In the genomic region with DNA sequence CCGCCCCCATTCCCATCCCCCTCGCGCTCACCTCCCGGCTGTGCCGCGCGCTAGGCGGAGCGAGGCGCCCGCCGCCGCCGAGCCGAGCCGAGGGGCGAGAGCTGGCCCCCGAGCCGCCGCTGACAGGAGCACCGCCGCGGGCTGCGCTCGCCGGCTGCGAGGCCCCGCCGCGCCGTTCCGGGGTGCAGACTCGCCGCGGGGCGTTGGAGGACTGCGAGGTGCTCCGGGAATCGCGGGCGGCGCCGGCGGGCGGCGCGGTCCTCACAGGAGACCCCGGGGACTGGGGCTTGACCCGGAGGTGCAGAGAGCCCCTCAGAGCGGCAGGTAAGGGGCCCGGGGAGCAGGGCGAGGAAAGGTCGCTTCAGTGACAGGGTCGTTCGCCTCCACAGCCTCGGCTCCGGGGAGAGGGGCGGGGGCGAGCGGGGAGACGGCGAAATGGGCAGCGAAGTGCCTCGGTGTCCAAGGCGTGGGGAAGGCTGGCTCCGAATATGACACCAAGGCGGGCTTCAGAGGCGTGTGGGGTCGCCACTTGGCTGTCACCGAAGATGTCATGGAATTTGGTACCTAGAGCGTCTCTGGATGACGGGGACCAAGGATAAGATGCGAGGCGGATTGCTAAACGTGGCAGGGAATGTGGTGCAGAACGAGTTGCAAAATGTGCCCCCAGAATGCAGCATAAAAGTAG, we compare ENCODE assay signal across 8 cellular contexts. TPM values are rescaled to one million over a fixed set of nuclear protein-coding genes. Genes with fewer than 3 reads are reported as not detected.
DNase-seq lines count a peak whose midpoint lies in the region; ATAC-seq, FAIRE-seq and TF ChIP-seq lines count a peak whose summit lies in the region.

No MANE protein-coding gene starts in this region.

- H3K4me3 ChIP-seq in urinary bladder (ENCODE audit: low read depth, low read length) = peak overlapping the region; percentile 91

- H3K9me3 Mint-ChIP-seq in activated T-helper 1 cell treated with anti-CD3 and anti-CD28 coated beads, Interleukin-12 subunit alpha, Interleukin-12 subunit beta, Interleukin-2, Interleukin-4 antibody, amounts not matched to agents 30 ng/mL and 10 ng/mL and 1 ng/mL, durations not matched to agents 14 hours and 24 hours and 36 hours = peaks cover 4% of the 10 kb centered on the region
- H3K9me3 Mint-ChIP-seq in osteocyte (ENCODE audit: unreplicated experiment) = no peaks in the 10 kb centered on the region

- H3K36me3 Mint-ChIP-seq in activated T-helper 1 cell treated with anti-CD3 and anti-CD28 coated beads, Interleukin-12 subunit alpha, Interleukin-12 subunit beta, Interleukin-2, Interleukin-4 antibody, amounts not matched to agents 30 ng/mL and 10 ng/mL and 1 ng/mL, durations not matched to agents 14 hours and 24 hours and 36 hours (ENCODE audit: low read depth) = no peaks in the 10 kb centered on the region
- H3K36me3 Mint-ChIP-seq in osteocyte (ENCODE audit: unreplicated experiment) = no peaks in the 10 kb centered on the region

- no peak overlapping the region for H3K27ac Mint-ChIP-seq in activated T-helper 1 cell treated with anti-CD3 and anti-CD28 coated beads, Interleukin-12 subunit alpha, Interleukin-12 subunit beta, Interleukin-2, Interleukin-4 antibody, amounts not matched to agents 30 ng/mL and 10 ng/mL and 1 ng/mL, durations not matched to agents 14 hours and 24 hours and 36 hours
- peak overlapping the region; percentile 53 for H3K27ac Mint-ChIP-seq in osteocyte (ENCODE audit: unreplicated experiment)

- intact Hi-C loops in activated T-helper 1 cell treated with anti-CD3 and anti-CD28 coated beads, Interleukin-12 subunit alpha, Interleukin-12 subunit beta, Interleukin-2, Interleukin-4 antibody, amounts not matched to agents 30 ng/mL and 10 ng/mL and 1 ng/mL, durations not matched to agents 14 hours and 24 hours and 36 hours (cut with micrococcal nuclease) = loop anchor here (5.0 kb wide), 1 partner anchor 544 kb away; the partner anchor contains the start of gene METTL2A

- TF ChIP-seq CTCF in osteocyte (IDR thresholded peaks at IDR 0.05) = no peak

- peaks cover 30% of the 10 kb centered on the region for H3K4me1 Mint-ChIP-seq in activated T-helper 1 cell treated with anti-CD3 and anti-CD28 coated beads, Interleukin-12 subunit alpha, Interleukin-12 subunit beta, Interleukin-2, Interleukin-4 antibody, amounts not matched to agents 30 ng/mL and 10 ng/mL and 1 ng/mL, durations not matched to agents 14 hours and 24 hours and 36 hours (ENCODE audit: low read depth)
- peaks cover 26% of the 10 kb centered on the region for H3K4me1 Mint-ChIP-seq in osteocyte (ENCODE audit: unreplicated experiment)

- no peaks in the 10 kb centered on the region for H3K4me1 ChIP-seq in urinary bladder (ENCODE audit: insufficient read depth)

- peaks cover 60% of the 10 kb centered on the region for H3K27me3 Mint-ChIP-seq in activated T-helper 1 cell treated with anti-CD3 and anti-CD28 coated beads, Interleukin-12 subunit alpha, Interleukin-12 subunit beta, Interleukin-2, Interleukin-4 antibody, amounts not matched to agents 30 ng/mL and 10 ng/mL and 1 ng/mL, durations not matched to agents 14 hours and 24 hours and 36 hours (ENCODE audit: insufficient read depth)
- no peaks in the 10 kb centered on the region for H3K27me3 Mint-ChIP-seq in osteocyte (ENCODE audit: unreplicated experiment)

- peak overlapping the region; percentile 78 for H3K4me3 Mint-ChIP-seq in activated T-helper 1 cell treated with anti-CD3 and anti-CD28 coated beads, Interleukin-12 subunit alpha, Interleukin-12 subunit beta, Interleukin-2, Interleukin-4 antibody, amounts not matched to agents 30 ng/mL and 10 ng/mL and 1 ng/mL, durations not matched to agents 14 hours and 24 hours and 36 hours
- peak overlapping the region; percentile 88 for H3K4me3 Mint-ChIP-seq in osteocyte (ENCODE audit: unreplicated experiment)

- peak; percentile 30 for ATAC-seq in GM21515 (IDR thresholded peaks at IDR 0.05; ENCODE audit: unreplicated experiment)
- no peak for ATAC-seq in GM21526 (IDR thresholded peaks at IDR 0.05; ENCODE audit: low FRiP score, unreplicated experiment)

- under 1% methylated on average over 76 of the region's 76 CpGs for WGBS in urinary bladder

- no peak for FAIRE-seq in frontal cortex (lab: Jason Lieb, UNC)

- no peaks in the 10 kb centered on the region for H3K36me3 ChIP-seq in urinary bladder (ENCODE audit: insufficient read depth)

- peak; percentile 3 for DNase-seq in CD1c-positive myeloid dendritic cell (ENCODE audit: extremely low spot score)
- peak; percentile 33 for DNase-seq in NCI-H345 (lab: John Stamatoyannopoulos, UW)
- DNase-seq in activated T-helper 1 cell treated with anti-CD3 and anti-CD28 coated beads, Interleukin-12 subunit alpha, Interleukin-12 subunit beta, Interleukin-2, Interleukin-4 antibody, amounts not matched to agents 30 ng/mL and 10 ng/mL and 1 ng/mL, durations not matched to agents 14 hours and 24 hours and 36 hours (ENCODE audit: low spot score) = no peak
- DNase-seq in frontal cortex (ENCODE audit: low spot score in 2 of 2) = peak; percentile 18 to 42
- DNase-seq in osteocyte (ENCODE audit: extremely low spot score, unreplicated experiment) = no peak

- H3K27ac ChIP-seq in urinary bladder (ENCODE audit: low read depth) = peak overlapping the region; percentile 89

RNA-seq across cellular contexts. Expression of gene TANC2, which starts 0.5 kb away (rescaled TPM):
- total RNA-seq in activated T-helper 1 cell treated with anti-CD3 and anti-CD28 coated beads, Interleukin-12 subunit alpha, Interleukin-12 subunit beta, Interleukin-2, Interleukin-4 antibody, amounts not matched to agents 30 ng/mL and 10 ng/mL and 1 ng/mL, durations not matched to agents 14 hours and 24 hours and 36 hours = 1.0 and 1.4 TPM in 2 replicates
- total RNA-seq in frontal cortex (124 TPM), osteocyte (40.3 and 41.1 TPM in 2 replicates), urinary bladder (101 TPM)
- 5.8 TPM for polyA plus RNA-seq in urinary bladder

Comparison
In these comparisons a context has a peak if more than half of its experiments do, and no peak if none do; other contexts are left out.
1. DNase-seq: peak in CD1c-positive myeloid dendritic cell (single experiment), NCI-H345 (single experiment) and frontal cortex (2 of 2); none in activated T-helper 1 cell treated with anti-CD3 and anti-CD28 coated beads, Interleukin-12 subunit alpha, Interleukin-12 subunit beta, Interleukin-2, Interleukin-4 antibody, amounts not matched to agents 30 ng/mL and 10 ng/mL and 1 ng/mL, durations not matched to agents 14 hours and 24 hours and 36 hours (single experiment) and osteocyte (single experiment).
2. RNA of gene TANC2, which starts 0.5 kb away (total RNA-seq): 124 TPM in frontal cortex (single experiment), 101 TPM in urinary bladder (single experiment) and 40.3 to 41.1 TPM in osteocyte; 1.0 to 1.4 TPM in activated T-helper 1 cell treated with anti-CD3 and anti-CD28 coated beads, Interleukin-12 subunit alpha, Interleukin-12 subunit beta, Interleukin-2, Interleukin-4 antibody, amounts not matched to agents 30 ng/mL and 10 ng/mL and 1 ng/mL, durations not matched to agents 14 hours and 24 hours and 36 hours; every median in the first group is over 10 times any median in the second.